ENCODE assay signal across 36 cellular contexts in the genomic region with DNA sequence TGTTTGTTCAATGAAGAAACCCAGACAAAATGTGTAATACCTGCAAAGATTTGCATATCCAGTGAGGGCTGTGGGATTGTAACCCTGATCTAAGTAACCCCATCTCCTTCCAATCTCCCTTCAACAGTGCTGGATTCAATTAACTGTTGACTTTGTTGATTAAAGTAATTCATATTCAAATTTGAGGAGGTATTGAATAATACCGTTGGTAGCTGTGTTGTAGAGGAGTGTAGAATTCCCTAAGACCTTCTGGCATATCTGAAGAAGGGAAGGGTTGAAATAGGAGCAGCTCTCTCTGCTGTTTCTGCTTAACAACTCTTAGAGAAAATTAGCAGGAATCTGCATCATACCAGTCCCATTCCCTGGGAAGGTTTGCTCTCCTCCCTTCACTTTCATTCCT.
"Had no signal": no experiment of that assay in that cellular context is flagged by ENCODE, and none has a peak within 500 bp of the region (broad histone marks: within the 10 kb centered on the region; RNA-seq: fewer than 3 reads in every experiment).

No MANE protein-coding gene starts in this region.

- H3K36me3 Mint-ChIP-seq: activated naive CD4-positive, alpha-beta T cell treated with anti-CD3 and anti-CD28 coated beads, Interleukin-2, amount 50 U/mL, for 72 hours had no signal

- H3K4me2 ChIP-seq: KMS-11, SK-N-SH had no signal

- H3K27me3 Mint-ChIP-seq: activated CD4-positive, alpha-beta T cell treated with anti-CD3 and anti-CD28 coated beads for 36 hours; activated CD4-positive, alpha-beta T cell treated with anti-CD3 and anti-CD28 coated beads, Interleukin-2, amount 10 ng/mL, durations not matched to agents 7 days and 5 days had no signal

- H3K27me3 ChIP-seq: adrenal gland, body of pancreas, breast epithelium, Peyer's patch, SJSA1 had no signal

- H3K4me3 ChIP-seq: adrenal gland, body of pancreas, breast epithelium, Peyer's patch, SJSA1 had no signal

- H3K9ac ChIP-seq: KMS-11, SK-N-SH had no signal

- H3K9me3 ChIP-seq: adrenal gland, body of pancreas, breast epithelium, Peyer's patch, SJSA1, SK-N-SH had no signal

- H3K9me3 Mint-ChIP-seq: activated CD4-positive, alpha-beta T cell treated with anti-CD3 and anti-CD28 coated beads, Interleukin-2, amount 10 ng/mL, durations not matched to agents 7 days and 5 days; activated naive CD4-positive, alpha-beta T cell treated with anti-CD3 and anti-CD28 coated beads for 36 hours; activated T-cell treated with anti-CD3 and anti-CD28 coated beads, Interleukin-2, amount 50 U/mL, for 4 hours; activated T-helper 1 cell treated with anti-CD3 and anti-CD28 coated beads, Interleukin-12 subunit alpha, Interleukin-12 subunit beta, Interleukin-2, Interleukin-4 antibody, amounts not matched to agents 30 ng/mL and 10 ng/mL and 1 ng/mL, durations not matched to agents 14 hours and 24 hours and 36 hours had no signal

- H3K4me3 Mint-ChIP-seq: activated CD4-positive, alpha-beta T cell treated with anti-CD3 and anti-CD28 coated beads for 36 hours; activated CD4-positive, alpha-beta T cell treated with anti-CD3 and anti-CD28 coated beads, Interleukin-2, amount 10 ng/mL, durations not matched to agents 7 days and 5 days; activated CD8-positive, alpha-beta T cell treated with anti-CD3 and anti-CD28 coated beads, Interleukin-2, amount 10 ng/mL, durations not matched to agents 7 days and 5 days; activated naive CD4-positive, alpha-beta T cell treated with anti-CD3 and anti-CD28 coated beads for 36 hours; activated T-cell treated with anti-CD3 and anti-CD28 coated beads, Interleukin-2, amount 50 U/mL, for 4 hours; activated T-helper 1 cell treated with anti-CD3 and anti-CD28 coated beads, Interleukin-12 subunit alpha, Interleukin-12 subunit beta, Interleukin-2, Interleukin-4 antibody, amounts not matched to agents 30 ng/mL and 10 ng/mL and 1 ng/mL, durations not matched to agents 14 hours and 24 hours and 36 hours had no signal

- ATAC-seq: activated CD4-positive, alpha-beta T cell treated with anti-CD3 and anti-CD28 coated beads for 36 hours; activated CD4-positive, CD25-positive, alpha-beta regulatory T cell treated with anti-CD3 and anti-CD28 coated beads, Interleukin-2, amount 50 U/mL, for 24 hours; activated CD8-positive, alpha-beta T cell treated with anti-CD3 and anti-CD28 coated beads, Interleukin-2, amount 10 ng/mL, durations not matched to agents 7 days and 5 days; activated naive CD4-positive, alpha-beta T cell treated with anti-CD3 and anti-CD28 coated beads, Interleukin-2, amount 50 U/mL, for 72 hours; activated T-cell treated with anti-CD3 and anti-CD28 coated beads, Interleukin-2, amount 50 U/mL, for 4 hours; body of pancreas; PC-3 had no signal

- DNase-seq: activated CD4-positive, alpha-beta T cell treated with anti-CD3 and anti-CD28 coated beads for 36 hours; activated CD4-positive, alpha-beta T cell treated with anti-CD3 and anti-CD28 coated beads, Interleukin-2, amount 10 ng/mL, durations not matched to agents 7 days and 5 days; activated CD4-positive, alpha-beta T cell treated with anti-CD3 and anti-CD28 coated beads, Interleukin-2, amount 50 U/mL, for 48 hours; activated CD8-positive, alpha-beta T cell treated with anti-CD3 and anti-CD28 coated beads, Interleukin-2, amount 10 ng/mL, durations not matched to agents 7 days and 5 days; activated gamma-delta T cell treated with Interleukin-2 at 50 U/mL for 16 hours; activated naive CD4-positive, alpha-beta T cell treated with anti-CD3 and anti-CD28 coated beads for 36 hours; activated T-cell treated with anti-CD3 and anti-CD28 coated beads for 4 hours; activated T-cell treated with anti-CD3 and anti-CD28 coated beads, Interleukin-2, amount 50 U/mL, for 4 hours; adrenal gland; body of pancreas; MM.1S; MV-4-11; NCI-H1092; NCI-H1436 treated with DMSO at 0.1 percent for 48 hours; NCI-H1694 treated with DMSO at 0.1 percent for 48 hours; NCI-H2029; NCI-H2107; NCI-H226; NCI-H446 treated with DMSO at 0.1 percent for 48 hours; NCI-H524; NCI-H748 treated with DMSO at 0.1 percent for 48 hours; NK-92 treated with Interleukin-12 subunit alpha and Interleukin-12 subunit beta, amount 100 ng/mL, for 24 hours; PC-3; Peyer's patch; RPMI8226; SHP77 treated with DMSO at 0.1 percent for 48 hours; SK-N-SH; T-helper 1 cell; T-helper 2 cell; T-helper 9 cell had no signal

- H3K36me3 ChIP-seq: adrenal gland, breast epithelium, Peyer's patch, SJSA1 had no signal

- H3K9me2 ChIP-seq: SK-N-SH had no signal

- H3K27ac Mint-ChIP-seq: activated CD4-positive, alpha-beta T cell treated with anti-CD3 and anti-CD28 coated beads for 36 hours; activated CD4-positive, alpha-beta T cell treated with anti-CD3 and anti-CD28 coated beads, Interleukin-2, amount 10 ng/mL, durations not matched to agents 7 days and 5 days; activated CD8-positive, alpha-beta T cell treated with anti-CD3 and anti-CD28 coated beads, Interleukin-2, amount 10 ng/mL, durations not matched to agents 7 days and 5 days; activated naive CD4-positive, alpha-beta T cell treated with anti-CD3 and anti-CD28 coated beads for 36 hours; activated naive CD4-positive, alpha-beta T cell treated with anti-CD3 and anti-CD28 coated beads, Interleukin-2, amount 50 U/mL, for 72 hours; activated T-helper 1 cell treated with anti-CD3 and anti-CD28 coated beads, Interleukin-12 subunit alpha, Interleukin-12 subunit beta, Interleukin-2, Interleukin-4 antibody, amounts not matched to agents 30 ng/mL and 10 ng/mL and 1 ng/mL, durations not matched to agents 14 hours and 24 hours and 36 hours had no signal

- H3K4me1 ChIP-seq: breast epithelium, SJSA1 had no signal

- H3K27ac ChIP-seq: adrenal gland, body of pancreas, breast epithelium, KMS-11, Peyer's patch, SJSA1 had no signal
